10 cellular contexts compared by ENCODE assay signal in genomic region chr12:122874081-122874480, GRCh38. TPM values are rescaled to one million over a fixed set of nuclear protein-coding genes. Genes with fewer than 3 reads are reported as not detected.
A peak's percentile ranks its signal among the peaks of the same experiment; 100 is the strongest.
DNase-seq lines count a peak whose midpoint lies in the region; ATAC-seq and TF ChIP-seq lines count a peak whose summit lies in the region.
"Had no signal": no experiment of that assay in that cellular context is flagged by ENCODE, and none has a peak within 500 bp of the region (broad histone marks: within the 10 kb centered on the region; RNA-seq: fewer than 3 reads in every experiment).

No MANE protein-coding gene starts in this region.

- H3K27me3 ChIP-seq in WERI-Rb-1 (ENCODE audit: insufficient read depth, low read depth, severe bottlenecking), result no peaks in the 10 kb centered on the region

- peak; percentile 62 for ATAC-seq in activated CD8-positive, alpha-beta T cell treated with anti-CD3 and anti-CD28 coated beads, Interleukin-2, amount 10 ng/mL, durations not matched to agents 7 days and 5 days

- TF ChIP-seq CTCF in WERI-Rb-1 (IDR thresholded peaks at IDR 0.05; ENCODE audit: low read depth, low read length), result no peak
- TF ChIP-seq CTCF in foreskin fibroblast (IDR thresholded peaks at IDR 0.05; ENCODE audit: low read depth, low read length), result no peak
- TF ChIP-seq CTCF in coronary artery (IDR thresholded peaks at IDR 0.05), result no peak

- H3K4me1 Mint-ChIP-seq in activated CD8-positive, alpha-beta T cell treated with anti-CD3 and anti-CD28 coated beads, Interleukin-2, amount 10 ng/mL, durations not matched to agents 7 days and 5 days (ENCODE audit: low read depth), result peaks cover 77% of the 10 kb centered on the region

- H3K27me3 Mint-ChIP-seq in activated CD8-positive, alpha-beta T cell treated with anti-CD3 and anti-CD28 coated beads, Interleukin-2, amount 10 ng/mL, durations not matched to agents 7 days and 5 days (ENCODE audit: low read depth), result no peaks in the 10 kb centered on the region

- H3K27ac ChIP-seq in WERI-Rb-1 (no peak overlapping the region), coronary artery (no peak overlapping the region)

- DNase-seq in Jurkat, Clone E6-1 (ENCODE audit: low read depth, low spot score), result peak; percentile 61
- DNase-seq in activated CD8-positive, alpha-beta T cell treated with anti-CD3 and anti-CD28 coated beads, Interleukin-2, amount 10 ng/mL, durations not matched to agents 7 days and 5 days, result peak; percentile 44
- DNase-seq in islet precursor cell (peak; percentile 88), DMS153 (lab: John Stamatoyannopoulos, UW) (no peak), WERI-Rb-1 (no peak), foreskin fibroblast (no peak), coronary artery (ENCODE audit: low spot score) (no peak)
- peak in 2 of 3 experiments; percentile 23 to 61 for DNase-seq in stimulated activated CD4-positive, alpha-beta T cell treated with anti-CD3 and anti-CD28 coated beads, TNF-alpha, amount 100 ng/mL, for 24 hours (ENCODE audit: low read depth in 3 of 3)
- DNase-seq: GF-D8, NCI-H1105 had no signal

- no peak overlapping the region for H3K4me3 Mint-ChIP-seq in activated CD8-positive, alpha-beta T cell treated with anti-CD3 and anti-CD28 coated beads, Interleukin-2, amount 10 ng/mL, durations not matched to agents 7 days and 5 days

- CTCF ChIA-PET in activated CD8-positive, alpha-beta T cell treated with anti-CD3 and anti-CD28 coated beads, Interleukin-2, amount 10 ng/mL, durations not matched to agents 7 days and 5 days (lab: Charles Lee), result interaction anchor here (1.0 to 1.6 kb wide), 3 partner anchors 9 to 79 kb away, joined by 3 to 5 read pairs (median 4); no protein-coding TSS in a partner anchor

- no peak overlapping the region for H3K27ac Mint-ChIP-seq in activated CD8-positive, alpha-beta T cell treated with anti-CD3 and anti-CD28 coated beads, Interleukin-2, amount 10 ng/mL, durations not matched to agents 7 days and 5 days

- POLR2A ChIA-PET in activated CD8-positive, alpha-beta T cell treated with anti-CD3 and anti-CD28 coated beads, Interleukin-2, amount 10 ng/mL, durations not matched to agents 7 days and 5 days (lab: Charles Lee), result interaction anchor here (1.3 kb wide), 1 partner anchor 101 kb away, joined by 3 read pairs; the partner anchor contains the start of gene OGFOD2

- H3K9me3 ChIP-seq in WERI-Rb-1 (ENCODE audit: severe bottlenecking), result no peaks in the 10 kb centered on the region

- H3K36me3 Mint-ChIP-seq in activated CD8-positive, alpha-beta T cell treated with anti-CD3 and anti-CD28 coated beads, Interleukin-2, amount 10 ng/mL, durations not matched to agents 7 days and 5 days (ENCODE audit: low read depth), result peaks cover 38% of the 10 kb centered on the region

- H3K4me3 ChIP-seq in Jurkat, Clone E6-1 (ENCODE audit: low read length), result no peak overlapping the region
- H3K4me3 ChIP-seq in WERI-Rb-1 (ENCODE audit: low read depth, low read length) (no peak overlapping the region), foreskin fibroblast (ENCODE audit: low read depth in 1 of 2, low read length in 2 of 2) (no peak overlapping the region), coronary artery (no peak overlapping the region)

- H3K9me3 Mint-ChIP-seq in activated CD8-positive, alpha-beta T cell treated with anti-CD3 and anti-CD28 coated beads, Interleukin-2, amount 10 ng/mL, durations not matched to agents 7 days and 5 days (ENCODE audit: insufficient read depth), result no peaks in the 10 kb centered on the region

- H3K36me3 ChIP-seq in WERI-Rb-1, result peaks cover 42% of the 10 kb centered on the region

RNA-seq across cellular contexts. Expression of gene VPS37B, which starts 21.8 kb away (rescaled TPM):
- 28.2 TPM for polyA plus RNA-seq in Jurkat, Clone E6-1 (2012; ENCODE audit: insufficient read depth, insufficient read length)
- 10 to 100 TPM; 24.9 to 26.5 TPM for total RNA-seq in activated CD8-positive, alpha-beta T cell treated with anti-CD3 and anti-CD28 coated beads, Interleukin-2, amount 10 ng/mL, durations not matched to agents 7 days and 5 days

RNA-seq across cellular contexts. Expression of gene HIP1R, which starts 38.8 kb away (rescaled TPM):
- polyA plus RNA-seq in Jurkat, Clone E6-1 (2012; ENCODE audit: insufficient read depth, insufficient read length), result 21.0 TPM
- total RNA-seq in activated CD8-positive, alpha-beta T cell treated with anti-CD3 and anti-CD28 coated beads, Interleukin-2, amount 10 ng/mL, durations not matched to agents 7 days and 5 days, result 10 to 100 TPM; 36.2 to 37.4 TPM

Comparison
In these comparisons a context has a peak if more than half of its experiments do, and no peak if none do; other contexts are left out.
1. DNase-seq: peak in Jurkat, Clone E6-1 (single experiment), activated CD8-positive, alpha-beta T cell treated with anti-CD3 and anti-CD28 coated beads, Interleukin-2, amount 10 ng/mL, durations not matched to agents 7 days and 5 days (single experiment), islet precursor cell (single experiment) and stimulated activated CD4-positive, alpha-beta T cell treated with anti-CD3 and anti-CD28 coated beads, TNF-alpha, amount 100 ng/mL, for 24 hours (2 of 3); none in DMS153 (single experiment), WERI-Rb-1 (single experiment), foreskin fibroblast (0 of 2) and coronary artery (single experiment).